ENCODE assay signal across 19 cellular contexts in the genomic region with DNA sequence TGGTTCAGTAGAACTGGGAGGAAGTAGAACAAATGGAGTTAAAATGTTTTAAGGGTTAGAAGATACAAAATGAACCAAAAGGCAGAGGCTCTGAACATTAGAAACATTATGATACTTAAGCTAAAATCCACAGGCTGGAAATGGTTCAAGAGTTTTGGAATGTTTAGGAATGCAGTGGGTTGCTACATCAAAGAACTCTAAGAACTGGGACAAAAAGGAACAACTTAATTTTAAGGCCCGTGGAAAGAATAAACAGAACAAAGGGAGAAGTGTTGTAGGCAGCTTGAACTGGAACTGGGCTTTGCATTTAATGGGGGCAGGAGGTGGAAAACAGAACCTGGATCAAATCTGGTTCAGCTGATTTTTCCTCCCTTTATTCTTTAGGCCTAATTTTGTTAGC. TPM values are rescaled to one million over a fixed set of nuclear protein-coding genes. Genes with fewer than 3 reads are reported as not detected.
A peak's percentile ranks its signal among the peaks of the same experiment; 100 is the strongest.
DNase-seq lines count a peak whose midpoint lies in the region; ATAC-seq and TF ChIP-seq lines count a peak whose summit lies in the region.
"Had no signal": no experiment of that assay in that cellular context is flagged by ENCODE, and none has a peak within 500 bp of the region (broad histone marks: within the 10 kb centered on the region; RNA-seq: fewer than 3 reads in every experiment).

No MANE protein-coding gene starts in this region.

- intact Hi-C loops in activated naive CD4-positive, alpha-beta T cell treated with anti-CD3 and anti-CD28 coated beads for 36 hours (cut with micrococcal nuclease) = loop anchor here (10.0 kb wide), 1 partner anchor 1969 kb away; a partner anchor contains a TSS
- intact Hi-C loops in upper lobe of right lung (cut with DNase I) = no loop called here

- H3K4me3 ChIP-seq in astrocyte of the cerebellum (ENCODE audit: low read depth, low read length) = no peak overlapping the region
- no peak overlapping the region for H3K4me3 ChIP-seq in upper lobe of right lung
- H3K4me3 ChIP-seq in Peyer's patch = no peak overlapping the region
- H3K4me3 ChIP-seq: ovary, thoracic aorta had no signal

- no peak for TF ChIP-seq CTCF in astrocyte of the cerebellum (IDR thresholded peaks at IDR 0.05; ENCODE audit: low read depth, low read length, missing control alignments)
- TF ChIP-seq CTCF in upper lobe of right lung (IDR thresholded peaks at IDR 0.05) = no peak
- TF ChIP-seq CTCF in Peyer's patch (IDR thresholded peaks at IDR 0.05) = no peak

- H3K27me3 Mint-ChIP-seq in activated naive CD4-positive, alpha-beta T cell treated with anti-CD3 and anti-CD28 coated beads for 36 hours (ENCODE audit: low read depth) = no peaks in the 10 kb centered on the region
- H3K27me3 Mint-ChIP-seq: central memory CD8-positive, alpha-beta T cell had no signal

- H3K36me3 ChIP-seq in upper lobe of right lung (peaks cover 40% of the 10 kb centered on the region), Peyer's patch (peaks cover 0 to 43% (median 0%) of the 10 kb centered on the region in 3 donors)
- H3K36me3 ChIP-seq: ovary had no signal

- no peaks in the 10 kb centered on the region for H3K9me3 ChIP-seq in upper lobe of right lung
- H3K9me3 ChIP-seq in Peyer's patch = no peaks in the 10 kb centered on the region
- H3K9me3 ChIP-seq: ovary, thoracic aorta had no signal

- ATAC-seq in upper lobe of right lung (no peak), GM19023 (IDR thresholded peaks at IDR 0.05; ENCODE audit: unreplicated experiment) (no peak), GM21528 (IDR thresholded peaks at IDR 0.05; ENCODE audit: low FRiP score, unreplicated experiment) (no peak)
- ATAC-seq: HepG2 had no signal

- CTCF ChIA-PET in activated naive CD4-positive, alpha-beta T cell treated with anti-CD3 and anti-CD28 coated beads for 36 hours (lab: Charles Lee) = no interaction called here

- H3K4me3 Mint-ChIP-seq in activated naive CD4-positive, alpha-beta T cell treated with anti-CD3 and anti-CD28 coated beads for 36 hours = no peak overlapping the region
- H3K4me3 Mint-ChIP-seq: central memory CD8-positive, alpha-beta T cell had no signal

- in situ Hi-C loops in astrocyte of the cerebellum (cut with HindIII; ENCODE audit: low sequenced_read_pairs) = no loop called here

- DNase-seq in activated naive CD4-positive, alpha-beta T cell treated with anti-CD3 and anti-CD28 coated beads for 36 hours = no peak
- no peak for DNase-seq in activated naive CD4-positive, alpha-beta T cell (lab: John Stamatoyannopoulos, UW)
- DNase-seq in astrocyte of the cerebellum (ENCODE audit: low read depth) (peak; percentile 57), left kidney (ENCODE audit: low read depth, low spot score) (peak; percentile 20), upper lobe of right lung (no peak), Peyer's patch (no peak)
- DNase-seq: activated CD4-positive, CD25-positive, alpha-beta regulatory T cell treated with anti-CD3 and anti-CD28 coated beads, Interleukin-2, amount 50 U/mL, for 72 hours; activated effector memory CD4-positive, alpha-beta T cell treated with Interleukin-2 at 50 U/mL for 16 hours; hypothalamus; NCI-H1417 treated with DMSO at 0.1 percent for 48 hours; NCI-H446; ovary; stimulated activated CD4-positive, alpha-beta T cell treated with anti-CD3 and anti-CD28 coated beads, Interleukin-12 subunit alpha, Interleukin-12 subunit beta, amount 100 ng/mL, for 4 hours; SW 1271 had no signal

- H3K27ac ChIP-seq in upper lobe of right lung (peak overlapping the region; percentile 52), Peyer's patch (no peak overlapping the region)
- H3K27ac ChIP-seq: ovary had no signal

- H3K4me1 ChIP-seq in upper lobe of right lung (peaks cover 15% of the 10 kb centered on the region), Peyer's patch (peaks cover 0 to 6% (median 3%) of the 10 kb centered on the region in 4 donors)

- H3K36me3 Mint-ChIP-seq in activated naive CD4-positive, alpha-beta T cell treated with anti-CD3 and anti-CD28 coated beads for 36 hours (ENCODE audit: low read depth) = peaks cover 48% of the 10 kb centered on the region

- peak overlapping the region; percentile 90 for H3K27ac Mint-ChIP-seq in activated naive CD4-positive, alpha-beta T cell treated with anti-CD3 and anti-CD28 coated beads for 36 hours

- no peak for TF ChIP-seq POLR2A in Peyer's patch (IDR thresholded peaks at IDR 0.05)

- H3K27me3 ChIP-seq in upper lobe of right lung (no peaks in the 10 kb centered on the region), Peyer's patch (no peaks in the 10 kb centered on the region)
- H3K27me3 ChIP-seq: ovary had no signal

- H3K4me1 Mint-ChIP-seq in activated naive CD4-positive, alpha-beta T cell treated with anti-CD3 and anti-CD28 coated beads for 36 hours (ENCODE audit: low read depth) = peaks cover 48% of the 10 kb centered on the region

- no peaks in the 10 kb centered on the region for H3K9me3 Mint-ChIP-seq in activated naive CD4-positive, alpha-beta T cell treated with anti-CD3 and anti-CD28 coated beads for 36 hours
- H3K9me3 Mint-ChIP-seq: central memory CD8-positive, alpha-beta T cell had no signal

RNA-seq across cellular contexts. Expression of a gene that starts 3.5 kb away (rescaled TPM):
- 1 to 10 TPM in 1 of 2 experiments, under 1 TPM in 1; 0.93 to 2.0 TPM for total RNA-seq in activated naive CD4-positive, alpha-beta T cell treated with anti-CD3 and anti-CD28 coated beads for 36 hours
- total RNA-seq in upper lobe of right lung = 7.4 TPM
- total RNA-seq in Peyer's patch = 10 to 100 TPM in 3 of 4 donors, 1 to 10 TPM in 1; 8.3 to 15.1 (median 11.3) TPM

RNA-seq across cellular contexts. Expression of a gene that starts 16.6 kb away (rescaled TPM):
- total RNA-seq in activated naive CD4-positive, alpha-beta T cell treated with anti-CD3 and anti-CD28 coated beads for 36 hours = 100 to 1,000 TPM; 199 to 221 TPM
- 55.1 TPM for total RNA-seq in upper lobe of right lung
- total RNA-seq in Peyer's patch = 10 to 100 TPM; 28.1 to 66.8 (median 55.8) TPM

RNA-seq across cellular contexts. Expression of a gene that starts 16.8 kb away (rescaled TPM):
- total RNA-seq in activated naive CD4-positive, alpha-beta T cell treated with anti-CD3 and anti-CD28 coated beads for 36 hours = 10 to 100 TPM; 67.4 to 71.8 TPM
- total RNA-seq in upper lobe of right lung (44.8 TPM), Peyer's patch (10 to 100 TPM; 27.8 to 46.2 (median 30.7) TPM)

Comparison
In these comparisons a context has a peak if more than half of its experiments do, and no peak if none do; other contexts are left out.
1. DNase-seq: peak in astrocyte of the cerebellum (single experiment) and left kidney (single experiment); none in activated naive CD4-positive, alpha-beta T cell treated with anti-CD3 and anti-CD28 coated beads for 36 hours (single experiment), activated naive CD4-positive, alpha-beta T cell (0 of 4), upper lobe of right lung (single experiment) and Peyer's patch (0 of 3).